Comparison of ENCODE assay signal across 8 cellular contexts in genomic region chr9:35603986-35604577, GRCh38. TPM values are rescaled to one million over a fixed set of nuclear protein-coding genes. Genes with fewer than 3 reads are reported as not detected.
A peak's percentile ranks its signal among the peaks of the same experiment; 100 is the strongest.
DNase-seq lines count a peak whose midpoint lies in the region; ATAC-seq and TF ChIP-seq lines count a peak whose summit lies in the region.

No MANE protein-coding gene starts in this region.

- peaks cover 11% of the 10 kb centered on the region for H3K36me3 Mint-ChIP-seq in nephron progenitor cell (ENCODE audit: low read depth)

- H3K9me2 ChIP-seq in Loucy (replicated peaks; ENCODE audit: low read depth, low read length), result no peaks in the 10 kb centered on the region

- no peaks in the 10 kb centered on the region; the same call in 1 of the 2 replicates for H3K27me3 ChIP-seq in H7 (ENCODE audit: control insufficient read depth, insufficient read depth, low read length)
- H3K27me3 ChIP-seq in Loucy (ENCODE audit: insufficient read depth, low read length, poor library complexity, severe bottlenecking), result no peaks in the 10 kb centered on the region

- H3F3A ChIP-seq in Loucy (ENCODE audit: low read depth), result no peaks in the 10 kb centered on the region

- H3K9me3 Mint-ChIP-seq in nephron progenitor cell, result no peaks in the 10 kb centered on the region
- no peaks in the 10 kb centered on the region for H3K9me3 Mint-ChIP-seq in stimulated activated naive CD8-positive, alpha-beta T cell treated with anti-CD3 and anti-CD28 coated beads, Interleukin-15, amount 100 ng/mL, for 72 hours

- peaks cover 45% of the 10 kb centered on the region for H3K79me2 ChIP-seq in Loucy (ENCODE audit: insufficient read depth, low read length)

- H3K4me3 ChIP-seq in H7 (ENCODE audit: insufficient read depth, low read depth, low read length), result peak overlapping the region; percentile 78
- peak overlapping the region; percentile 82 for H3K4me3 ChIP-seq in Loucy (ENCODE audit: low read length, poor library complexity, severe bottlenecking)

- in situ Hi-C loops in G401 (cut with HindIII; ENCODE audit: low sequenced_read_pairs), result no loop called here

- peak; percentile 78 for TF ChIP-seq POLR2A in Raji (IDR thresholded peaks at IDR 0.05; ENCODE audit: insufficient read depth, low read depth, low read length)

- peak overlapping the region; percentile 89 for H3K9ac ChIP-seq in Loucy (ENCODE audit: low read depth, low read length, poor library complexity, severe bottlenecking)

- H3K9me3 ChIP-seq in Loucy (ENCODE audit: insufficient read depth, low read depth, low read length), result no peaks in the 10 kb centered on the region

- H3K36me3 ChIP-seq in H7 (replicated peaks; ENCODE audit: control insufficient read depth, insufficient read depth, low read length) (peaks cover 9% of the 10 kb centered on the region), Loucy (ENCODE audit: insufficient read depth, low read length) (peaks cover under 1% of the 10 kb centered on the region; the same call in 1 of the 2 replicates)

- DNase-seq in G401 (ENCODE audit: low spot score), result peak; percentile 99
- DNase-seq in H7, result peak; percentile 99
- DNase-seq in activated gamma-delta T cell (lab: John Stamatoyannopoulos, UW), result peak; percentile 98
- DNase-seq in fibroblast of the conjunctiva (ENCODE audit: low read depth), result peak; percentile 100
- peak; percentile 99 for DNase-seq in nephron progenitor cell
- peak; percentile 98 to 100 for DNase-seq in stimulated activated naive CD8-positive, alpha-beta T cell treated with anti-CD3 and anti-CD28 coated beads, Interleukin-15, amount 100 ng/mL, for 72 hours

- H3K4me2 ChIP-seq in Loucy (ENCODE audit: low read depth, low read length, poor library complexity, severe bottlenecking), result peak overlapping the region; percentile 89

- TF ChIP-seq CTCF in Loucy (conservative IDR thresholded peaks at IDR 0.05; ENCODE audit: low read length), result peak; percentile 80
- TF ChIP-seq CTCF in nephron progenitor cell (IDR thresholded peaks at IDR 0.05), result peak; percentile 92

- H3K27me3 Mint-ChIP-seq in nephron progenitor cell (ENCODE audit: low read depth, poor library complexity), result no peaks in the 10 kb centered on the region
- H3K27me3 Mint-ChIP-seq in stimulated activated naive CD8-positive, alpha-beta T cell treated with anti-CD3 and anti-CD28 coated beads, Interleukin-15, amount 100 ng/mL, for 72 hours, result no peaks in the 10 kb centered on the region

- peaks cover 38% of the 10 kb centered on the region for H3K4me1 Mint-ChIP-seq in nephron progenitor cell
- H3K4me1 Mint-ChIP-seq in stimulated activated naive CD8-positive, alpha-beta T cell treated with anti-CD3 and anti-CD28 coated beads, Interleukin-15, amount 100 ng/mL, for 72 hours, result peaks cover 55% of the 10 kb centered on the region

- peak overlapping the region; percentile 96 for H3K4me3 Mint-ChIP-seq in nephron progenitor cell
- H3K4me3 Mint-ChIP-seq in stimulated activated naive CD8-positive, alpha-beta T cell treated with anti-CD3 and anti-CD28 coated beads, Interleukin-15, amount 100 ng/mL, for 72 hours, result peak overlapping the region; percentile 95 to 100

- H2AFZ ChIP-seq in Loucy (ENCODE audit: low read length), result peak overlapping the region; percentile 90

- ATAC-seq in stimulated activated naive CD8-positive, alpha-beta T cell treated with anti-CD3 and anti-CD28 coated beads, Interleukin-15, amount 100 ng/mL, for 72 hours, result peak; percentile 94

- H3K4me1 ChIP-seq in Loucy (ENCODE audit: insufficient read depth, low read length, poor library complexity, severe bottlenecking), result peaks cover 43% of the 10 kb centered on the region

- peak overlapping the region; percentile 100 for H3K27ac Mint-ChIP-seq in nephron progenitor cell
- peak overlapping the region; percentile 98 to 99 for H3K27ac Mint-ChIP-seq in stimulated activated naive CD8-positive, alpha-beta T cell treated with anti-CD3 and anti-CD28 coated beads, Interleukin-15, amount 100 ng/mL, for 72 hours

- peaks cover 19% of the 10 kb centered on the region for H4K20me1 ChIP-seq in Loucy (ENCODE audit: insufficient read depth, low read length, poor library complexity, severe bottlenecking)

RNA-seq across cellular contexts. Expression of gene TESK1, which starts 1.0 kb away (rescaled TPM):
- 8.0 and 9.9 TPM in 2 replicates for total RNA-seq in G401 (2014; rRNA removed; shearing (Covaris generic))
- total RNA-seq in H7 (2014; rRNA removed; shearing (Covaris generic)), result 6.0 and 11.9 TPM in 2 replicates

RNA-seq across cellular contexts. Expression of gene CD72, which starts 14.1 kb away (rescaled TPM):
- total RNA-seq in G401 (2014; rRNA removed; shearing (Covaris generic)), result 2.4 TPM in 1 of 2 replicates, not detected in the other
- 1.9 and 4.6 TPM in 2 replicates for total RNA-seq in H7 (2014; rRNA removed; shearing (Covaris generic))

RNA-seq across cellular contexts. Expression of gene SIT1, which starts 46.6 kb away (rescaled TPM):
- not detected in 2 replicates for total RNA-seq in G401 (2014; rRNA removed; shearing (Covaris generic))
- 0.69 and 2.3 TPM in 2 replicates for total RNA-seq in H7 (2014; rRNA removed; shearing (Covaris generic))

RNA-seq across cellular contexts. Expression of gene RMRP, which starts 53.7 kb away (rescaled TPM):
- 4,372 and 15,582 TPM in 2 replicates for total RNA-seq in G401 (2014; rRNA removed; shearing (Covaris generic))
- 10,629 and 14,347 TPM in 2 replicates for total RNA-seq in H7 (2014; rRNA removed; shearing (Covaris generic))

RNA-seq across cellular contexts. Expression of gene CCDC107, which starts 54.0 kb away (rescaled TPM):
- 7.6 and 19.3 TPM in 2 replicates for total RNA-seq in G401 (2014; rRNA removed; shearing (Covaris generic))
- 4.1 and 9.3 TPM in 2 replicates for total RNA-seq in H7 (2014; rRNA removed; shearing (Covaris generic))

Comparison
In these comparisons a context has a peak if more than half of its experiments do, and no peak if none do; other contexts are left out.
1. Peak in every context shown above with its lines: DNase-seq, ATAC-seq and H3K4me3 ChIP-seq.